9 cellular contexts compared by ENCODE assay signal in the genomic region with DNA sequence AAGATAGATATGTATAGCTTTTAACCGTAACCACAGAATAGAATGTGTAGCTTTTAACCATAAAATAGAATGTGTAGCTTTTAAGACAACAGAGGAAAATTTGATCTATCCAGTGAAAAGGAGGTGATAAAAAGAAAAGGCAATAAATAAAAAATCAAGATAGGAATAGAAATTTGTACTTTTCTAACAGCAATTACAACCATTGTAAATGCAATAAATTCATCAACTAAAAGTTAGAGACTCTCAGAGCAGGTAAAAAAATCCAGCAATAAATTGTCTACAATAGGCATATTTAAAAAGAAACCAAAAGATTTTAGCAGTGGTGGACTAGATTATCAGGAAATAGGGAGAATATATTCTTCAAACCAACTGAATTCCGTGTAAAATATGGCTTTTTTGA.
"Had no signal": no experiment of that assay in that cellular context is flagged by ENCODE, and none has a peak within 500 bp of the region (broad histone marks: within the 10 kb centered on the region; RNA-seq: fewer than 3 reads in every experiment).

No MANE protein-coding gene starts in this region.

- H3K9me3 ChIP-seq: HAP-1 had no signal

- H3K36me3 ChIP-seq: HAP-1 had no signal

- H3K9ac ChIP-seq: GM23248, KMS-11 had no signal

- ATAC-seq: HCT116 had no signal

- DNase-seq: GM23248, GOT3, H7, IMR-90, KBM-7 had no signal

- FAIRE-seq: HTR-8/SVneo had no signal

- H3K27ac ChIP-seq: KMS-11 had no signal

- H3K4me1 ChIP-seq: HAP-1 had no signal

- H2AFZ ChIP-seq: GM23248 had no signal

- H3K4me2 ChIP-seq: KMS-11 had no signal

- H3K4me3 ChIP-seq: GM23248, HAP-1 had no signal
